In the genomic region with DNA sequence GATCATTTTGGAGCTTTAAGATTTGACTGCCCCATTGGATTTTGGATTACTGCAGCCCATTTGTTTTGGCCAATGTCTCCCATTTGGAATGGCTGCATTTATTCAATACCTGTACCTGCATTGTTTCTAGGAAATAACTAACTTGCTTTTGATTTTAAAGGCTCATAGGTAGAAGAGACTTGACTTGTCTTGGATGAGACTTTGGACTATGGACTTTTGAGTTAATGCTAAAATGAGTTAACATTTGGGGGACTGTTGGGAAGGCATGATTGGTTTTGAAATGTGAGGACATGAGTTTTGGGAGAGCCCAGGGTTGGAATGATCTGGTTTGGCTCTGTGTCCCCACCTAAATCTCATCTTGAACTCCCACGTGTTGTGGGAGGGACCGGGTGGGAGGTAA, we compare ENCODE assay signal across 14 cellular contexts. TPM values are rescaled to one million over a fixed set of nuclear protein-coding genes. Genes with fewer than 3 reads are reported as not detected.
"Had no signal": no experiment of that assay in that cellular context is flagged by ENCODE, and none has a peak within 500 bp of the region (broad histone marks: within the 10 kb centered on the region; RNA-seq: fewer than 3 reads in every experiment).

No MANE protein-coding gene starts in this region.

RNA-seq across cellular contexts. Expression of a gene that starts 45.1 kb away (rescaled TPM):
- total RNA-seq: activated naive CD4-positive, alpha-beta T cell treated with anti-CD3 and anti-CD28 coated beads for 36 hours; activated naive CD4-positive, alpha-beta T cell treated with anti-CD3 and anti-CD28 coated beads, Interleukin-2, amount 50 U/mL, for 72 hours; activated naive CD8-positive, alpha-beta T cell treated with anti-CD3 and anti-CD28 coated beads for 36 hours; activated naive CD8-positive, alpha-beta T cell treated with anti-CD3 and anti-CD28 coated beads, Interleukin-2, amount 10 ng/mL, durations not matched to agents 7 days and 5 days; activated T-cell treated with anti-CD3 and anti-CD28 coated beads, Interleukin-2, amount 50 U/mL, for 72 hours; activated T-helper 1 cell treated with anti-CD3 and anti-CD28 coated beads, Interleukin-12 subunit alpha, Interleukin-12 subunit beta, Interleukin-2, Interleukin-4 antibody, amounts not matched to agents 30 ng/mL and 10 ng/mL and 1 ng/mL, durations not matched to agents 14 hours and 24 hours and 36 hours; activated T-helper 17 cell treated with anti-CD3 and anti-CD28 coated beads, Interleukin-2, amount 50 U/mL, for 72 hours; activated T-helper 2 cell treated with anti-CD3 and anti-CD28 coated beads, Interferon-gamma antibody, Interleukin-2, Interleukin-4, amounts not matched to agents 10 μg/mL and 5 μg/mL and 100 μg/mL, durations not matched to agents 14 hours and 24 hours and 36 hours; aorta; astrocyte; breast epithelium; bronchial epithelial cell; cardiac septum; cerebellum had no signal
